ENCODE assay signal across 8 cellular contexts in genomic region chr9:91302831-91303230, GRCh38. TPM values are rescaled to one million over a fixed set of nuclear protein-coding genes. Genes with fewer than 3 reads are reported as not detected.
DNase-seq lines count a peak whose midpoint lies in the region; ATAC-seq and TF ChIP-seq lines count a peak whose summit lies in the region.

No MANE protein-coding gene starts in this region.

- DNase-seq in Ammon's horn (ENCODE audit: low spot score), result peak; percentile 41
- DNase-seq in NCI-H69 (lab: John Stamatoyannopoulos, UW), result peak; percentile 26
- DNase-seq in epithelial cell of proximal tubule (ENCODE audit: low read depth), result peak; percentile 42
- DNase-seq in omental fat pad (ENCODE audit: low spot score), result no peak
- DNase-seq in osteocyte (ENCODE audit: extremely low spot score, unreplicated experiment), result no peak
- no peak for DNase-seq in activated CD8-positive, alpha-beta memory T cell treated with anti-CD3 and anti-CD28 coated beads, Interleukin-2, amount 50 U/mL, for 4 hours
- DNase-seq in COR-L47 (lab: John Stamatoyannopoulos, UW), result no peak

- no peak overlapping the region for H3K4me3 ChIP-seq in epithelial cell of proximal tubule (ENCODE audit: low read depth, low read length)

- TF ChIP-seq CTCF in epithelial cell of proximal tubule (conservative IDR thresholded peaks at IDR 0.05; ENCODE audit: low read depth, low read length) (no peak), omental fat pad (IDR thresholded peaks at IDR 0.05) (no peak), osteocyte (IDR thresholded peaks at IDR 0.05) (no peak)

- no peak overlapping the region for H3K4me3 Mint-ChIP-seq in osteocyte (ENCODE audit: unreplicated experiment)

- H3K27ac Mint-ChIP-seq in osteocyte (ENCODE audit: unreplicated experiment), result no peak overlapping the region

- no peaks in the 10 kb centered on the region for H3K27me3 Mint-ChIP-seq in osteocyte (ENCODE audit: unreplicated experiment)

- peaks cover 9% of the 10 kb centered on the region for H3K4me1 Mint-ChIP-seq in osteocyte (ENCODE audit: unreplicated experiment)

- ATAC-seq in omental fat pad (ENCODE audit: low FRiP score) (peak; percentile 64), HG02763 (IDR thresholded peaks at IDR 0.05; ENCODE audit: unreplicated experiment) (no peak)

- no peaks in the 10 kb centered on the region for H3K9me3 Mint-ChIP-seq in osteocyte (ENCODE audit: unreplicated experiment)

- H3K36me3 Mint-ChIP-seq in osteocyte (ENCODE audit: unreplicated experiment), result peaks cover 8% of the 10 kb centered on the region

RNA-seq across cellular contexts. Expression of gene AUH, which starts 58.9 kb away (rescaled TPM):
- 13.8 and 16.8 TPM in 2 replicates for total RNA-seq in epithelial cell of proximal tubule
- total RNA-seq in omental fat pad, result 10 to 100 TPM; 26.4 to 34.3 (median 31.2) TPM
- total RNA-seq in osteocyte, result 14.6 and 14.8 TPM in 2 replicates

Comparison
In these comparisons a context has a peak if more than half of its experiments do, and no peak if none do; other contexts are left out.
1. DNase-seq: peak in Ammon's horn (single experiment), NCI-H69 (single experiment) and epithelial cell of proximal tubule (single experiment); none in omental fat pad (single experiment), osteocyte (single experiment), activated CD8-positive, alpha-beta memory T cell treated with anti-CD3 and anti-CD28 coated beads, Interleukin-2, amount 50 U/mL, for 4 hours (single experiment) and COR-L47 (single experiment).